20 cellular contexts compared by ENCODE assay signal in genomic region chr18:23850215-23850614, GRCh38.
DNase-seq lines count a peak whose midpoint lies in the region; ATAC-seq, FAIRE-seq and TF ChIP-seq lines count a peak whose summit lies in the region.
"Had no signal": no experiment of that assay in that cellular context is flagged by ENCODE, and none has a peak within 500 bp of the region (broad histone marks: within the 10 kb centered on the region; RNA-seq: fewer than 3 reads in every experiment).

No MANE protein-coding gene starts in this region.

- H3K4me1 ChIP-seq in PC-9 (replicated peaks; ENCODE audit: insufficient read depth), result peaks cover 25% of the 10 kb centered on the region
- peaks cover 34% of the 10 kb centered on the region for H3K4me1 ChIP-seq in keratinocyte (ENCODE audit: control insufficient read depth, extremely low read depth, insufficient read depth, low read length)
- H3K4me1 ChIP-seq in aorta (ENCODE audit: control insufficient read depth in 1 of 2, insufficient read depth in 2 of 2, low read length in 2 of 2), result no peaks in the 10 kb centered on the region
- H3K4me1 ChIP-seq: BE2C, Caco-2 had no signal

- ATAC-seq in GM19395 (IDR thresholded peaks at IDR 0.05; ENCODE audit: unreplicated experiment), result no peak
- ATAC-seq in aorta (ENCODE audit: low FRiP score), result no peak
- ATAC-seq: GM23338 had no signal

- intact Hi-C loops in PC-9 (cut with micrococcal nuclease; ENCODE audit: unreplicated experiment), result no loop called here
- intact Hi-C loops in aorta (cut with DNase I), result no loop called here

- no peaks in the 10 kb centered on the region for H3K79me2 ChIP-seq in PC-9 (ENCODE audit: low read depth)
- no peaks in the 10 kb centered on the region for H3K79me2 ChIP-seq in keratinocyte (ENCODE audit: control insufficient read depth, insufficient read depth, low read length)

- no peak for DNase-seq in PC-9
- peak; percentile 47 for DNase-seq in bronchial epithelial cell (ENCODE audit: low read depth)
- no peak for DNase-seq in keratinocyte (ENCODE audit: low read depth, low spot score)
- no peak for DNase-seq in amygdala (lab: John Stamatoyannopoulos, UW)
- no peak for DNase-seq in foreskin fibroblast
- DNase-seq in aorta, result no peak
- DNase-seq: ACHN; BE2C; Caco-2; CD4-positive, alpha-beta T cell; DMS79; GDM1; HCEC 1CT had no signal

- H4K20me1 ChIP-seq in PC-9 (ENCODE audit: insufficient read depth), result no peaks in the 10 kb centered on the region
- no peaks in the 10 kb centered on the region for H4K20me1 ChIP-seq in keratinocyte (ENCODE audit: control insufficient read depth, extremely low read depth, insufficient read depth, low read length)

- H2AFZ ChIP-seq in PC-9, result no peak overlapping the region
- no peak overlapping the region for H2AFZ ChIP-seq in keratinocyte (ENCODE audit: control insufficient read depth, low read length)
- H2AFZ ChIP-seq: GM23338 had no signal

- CTCF ChIA-PET in PC-9 (lab: Charles Lee), result no interaction called here

- H3K9me2 ChIP-seq in PC-9 (ENCODE audit: insufficient read depth), result no peaks in the 10 kb centered on the region

- 92 to 96% methylated on average over 3 of the region's 3 CpGs for WGBS in aorta, 2 donors

- H3K4me2 ChIP-seq in PC-9 (no peak overlapping the region), keratinocyte (ENCODE audit: control insufficient read depth, extremely low read depth, insufficient read depth, low read depth, low read length) (no peak overlapping the region)
- H3K4me2 ChIP-seq: GM23338 had no signal

- FAIRE-seq in bronchial epithelial cell (lab: Jason Lieb, UNC) (no peak), keratinocyte (lab: Jason Lieb, UNC) (peak; percentile 76)
- FAIRE-seq: A204.1, D721Med, GM12892, H54 had no signal

- H3K9me3 ChIP-seq in PC-9 (ENCODE audit: insufficient read depth, low read depth) (no peaks in the 10 kb centered on the region), keratinocyte (ENCODE audit: control insufficient read depth, low read depth, low read length) (no peaks in the 10 kb centered on the region), aorta (ENCODE audit: control insufficient read depth, low read length) (no peaks in the 10 kb centered on the region)
- H3K9me3 ChIP-seq: BE2C, Caco-2 had no signal

- peaks cover 18% of the 10 kb centered on the region; the same call in 1 of the 2 replicates for H3F3A ChIP-seq in PC-9 (ENCODE audit: insufficient read depth, low read depth)

- H3K4me3 ChIP-seq in PC-9 (no peak overlapping the region), bronchial epithelial cell (ENCODE audit: low read depth, low read length) (no peak overlapping the region), keratinocyte (ENCODE audit: control insufficient read depth in 2 of 3, extremely low read depth in 1 of 3, insufficient read depth in 2 of 3, low read depth in 1 of 3, low read length in 3 of 3) (no peak overlapping the region), foreskin fibroblast (ENCODE audit: low read depth in 1 of 2, low read length in 2 of 2) (no peak overlapping the region), aorta (ENCODE audit: low read length in 2 of 2) (no peak overlapping the region)
- H3K4me3 ChIP-seq: GM23338 had no signal

- H3K9ac ChIP-seq in keratinocyte (ENCODE audit: control insufficient read depth, extremely low read depth, insufficient read depth, low read length), result no peak overlapping the region

- peaks cover under 1% of the 10 kb centered on the region for H3K9me1 ChIP-seq in keratinocyte (ENCODE audit: control insufficient read depth, extremely low read depth, insufficient read depth, low read length)

- TF ChIP-seq CTCF in PC-9 (conservative IDR thresholded peaks at IDR 0.05) (no peak), bronchial epithelial cell (IDR thresholded peaks at IDR 0.05; ENCODE audit: insufficient read depth, low read length, severe bottlenecking) (no peak), keratinocyte (optimal IDR thresholded peaks at IDR 0.05 in 1 of 3, IDR thresholded peaks at IDR 0.05 in 1 of 3, conservative IDR thresholded peaks at IDR 0.05 in 1 of 3; ENCODE audit: extremely low read depth in 1 of 3, insufficient read depth in 2 of 3, low read length in 3 of 3) (no peak), foreskin fibroblast (IDR thresholded peaks at IDR 0.05; ENCODE audit: low read depth, low read length) (no peak)

- H3K36me3 ChIP-seq in PC-9 (ENCODE audit: low read depth), result no peaks in the 10 kb centered on the region
- peaks cover 5% of the 10 kb centered on the region for H3K36me3 ChIP-seq in bronchial epithelial cell (ENCODE audit: control insufficient read depth, insufficient read depth, low read length)
- H3K36me3 ChIP-seq in keratinocyte (ENCODE audit: control insufficient read depth in 2 of 2, extremely low read depth in 1 of 2, insufficient read depth in 2 of 2, low read length in 2 of 2), result peaks cover 3 to 15% of the 10 kb centered on the region in 2 experiments
- H3K36me3 ChIP-seq in aorta (ENCODE audit: control insufficient read depth in 1 of 2, insufficient read depth in 2 of 2, low read length in 1 of 2), result no peaks in the 10 kb centered on the region
- H3K36me3 ChIP-seq: BE2C had no signal

- POLR2A ChIA-PET in PC-9 (lab: Charles Lee; ENCODE audit: unreplicated experiment), result no interaction called here

- H3K27ac ChIP-seq in PC-9 (peak overlapping the region; percentile 73), keratinocyte (ENCODE audit: control insufficient read depth, insufficient read depth, low read length) (peak overlapping the region; percentile 77), aorta (ENCODE audit: low read depth in 1 of 2, low read length in 2 of 2) (no peak overlapping the region)
- H3K27ac ChIP-seq: HL-60 had no signal

- dilution Hi-C loops in keratinocyte (cut with MboI; ENCODE audit: extremely low pct_ligation_motif_present, low sequenced_read_pairs), result no loop called here

- BruUV-seq in PC-9 (replicated peaks; lab: Mats Ljungman, UMichigan), result no TSS peak

- H3K27me3 ChIP-seq in PC-9 (ENCODE audit: insufficient read depth, low read depth) (no peaks in the 10 kb centered on the region), bronchial epithelial cell (ENCODE audit: control insufficient read depth, insufficient read depth, low read length) (no peaks in the 10 kb centered on the region), keratinocyte (ENCODE audit: control insufficient read depth, extremely low read depth, insufficient read depth, low read length) (no peaks in the 10 kb centered on the region), aorta (ENCODE audit: control insufficient read depth in 1 of 2, insufficient read depth in 2 of 2, low read length in 1 of 2) (no peaks in the 10 kb centered on the region)
- H3K27me3 ChIP-seq: BE2C had no signal

Comparison
In these comparisons a context has a peak if more than half of its experiments do, and no peak if none do; other contexts are left out.
1. H3K27ac ChIP-seq: peak in PC-9 (single experiment) and keratinocyte (single experiment); none in aorta (0 of 2).